19 cellular contexts compared by ENCODE assay signal in genomic region chr12:79665488-79665887, GRCh38. TPM values are rescaled to one million over a fixed set of nuclear protein-coding genes. Genes with fewer than 3 reads are reported as not detected.
A peak's percentile ranks its signal among the peaks of the same experiment; 100 is the strongest.
DNase-seq lines count a peak whose midpoint lies in the region; ATAC-seq, FAIRE-seq and TF ChIP-seq lines count a peak whose summit lies in the region.
"Had no signal": no experiment of that assay in that cellular context is flagged by ENCODE, and none has a peak within 500 bp of the region (broad histone marks: within the 10 kb centered on the region; RNA-seq: fewer than 3 reads in every experiment).

No MANE protein-coding gene starts in this region.

- FAIRE-seq in D721Med (lab: Jason Lieb, UNC) (peak; percentile 29), GM12878 (lab: Jason Lieb, UNC) (no peak)
- FAIRE-seq: GM12892, H1 had no signal

- RAD21 ChIA-PET in GM12878 (lab: Charles Lee; ENCODE audit: unreplicated experiment), result interaction anchor here (0.8 kb wide), 1 partner anchor 24 kb away, joined by 3 read pairs; no protein-coding TSS in a partner anchor

- no peak for TF ChIP-seq CTCF in D721Med (IDR thresholded peaks at IDR 0.05; ENCODE audit: insufficient read depth, missing control alignments)
- TF ChIP-seq CTCF in Panc1 (IDR thresholded peaks at IDR 0.05), result no peak
- no peak for TF ChIP-seq CTCF in GM12878 (IDR thresholded peaks at IDR 0.05 in 2 of 3, conservative IDR thresholded peaks at IDR 0.05 in 1 of 3; ENCODE audit: control insufficient read depth in 2 of 3, extremely low read depth in 1 of 3, insufficient read depth in 1 of 3, low read depth in 3 of 3, low read length in 3 of 3)

- no peak overlapping the region for H3K4me3 ChIP-seq in Panc1 (ENCODE audit: low read depth in 2 of 2, low read length in 2 of 2)
- no peak overlapping the region for H3K4me3 ChIP-seq in GM12878
- no peak overlapping the region for H3K4me3 ChIP-seq in mesodermal cell (ENCODE audit: extremely low read depth, insufficient read depth, low read length, poor library complexity, severe bottlenecking)

- 98% methylated on average over 3 of the region's 3 CpGs for whole genome bisulfite sequencing in GM12878 (ENCODE audit: insufficient coverage, insufficient replicate concordance, low lambda C conversion rate, missing lambda C conversion rate)
- WGBS in mesodermal cell (ENCODE audit: insufficient coverage in 2 of 2), 2 experiments, result no CpG with 5 or more reads among the region's 3 CpGs

- H3K36me3 ChIP-seq in Panc1 (ENCODE audit: control insufficient read depth, insufficient read depth, low read length) (peaks cover 6% of the 10 kb centered on the region; the same call in 1 of the 2 replicates), GM12878 (ENCODE audit: control insufficient read depth in 2 of 2, insufficient read depth in 2 of 2, low read length in 1 of 2) (peaks cover 2 to 9% of the 10 kb centered on the region in 2 experiments), mesodermal cell (ENCODE audit: control insufficient read depth, insufficient read depth, low read length) (peaks cover 5% of the 10 kb centered on the region)

- no peak for TF ChIP-seq EP300 in GM12878 (IDR thresholded peaks at IDR 0.05; ENCODE audit: borderline replicate concordance in 1 of 2, control insufficient read depth in 1 of 2, low read depth in 2 of 2, low read length in 2 of 2)

- TF ChIP-seq POLR2A in GM12878 (IDR thresholded peaks at IDR 0.05; ENCODE audit: low read depth, low read length), result no peak

- TF ChIP-seq RAD21 in GM12878 (IDR thresholded peaks at IDR 0.05; ENCODE audit: insufficient read depth, low read depth, low read length), result no peak

- no peaks in the 10 kb centered on the region for H3K27me3 ChIP-seq in Panc1 (ENCODE audit: control insufficient read depth, insufficient read depth, low read length)
- no peaks in the 10 kb centered on the region for H3K27me3 ChIP-seq in GM12878 (replicated peaks in 1 of 2; ENCODE audit: control insufficient read depth in 2 of 2, insufficient read depth in 2 of 2, low read length in 1 of 2)

- CTCF ChIA-PET in Panc1 (lab: Charles Lee), result no interaction called here
- CTCF ChIA-PET in GM12878 (lab: Yijun Ruan, JAX), result no interaction called here

- DNase-seq in D721Med (ENCODE audit: insufficient read length, low spot score), result no peak
- DNase-seq in Panc1 (ENCODE audit: low read depth, low spot score), result no peak
- DNase-seq in GM12878 (ENCODE audit: low read depth, low spot score), result no peak
- DNase-seq in globus pallidus (ENCODE audit: low spot score), result no peak
- DNase-seq: C1 segment of cervical spinal cord, DMS 273 treated with DMSO at 0.1 percent for 48 hours, GDM1, HFFc6, NCI-H1436, NCI-H2029 treated with DMSO at 0.1 percent for 48 hours, NCI-H2171 treated with DMSO at 0.1 percent for 48 hours, NCI-H446 treated with DMSO at 0.1 percent for 48 hours, NCI-H774 had no signal

- SMC1A ChIA-PET in GM12878 (lab: Charles Lee; ENCODE audit: uncharacterized antibody, unreplicated experiment), result interaction anchor here (0.8 to 1.3 kb wide), 3 partner anchors 11 to 16 kb away, joined by 3 to 4 read pairs (median 3); no protein-coding TSS in a partner anchor

- ATAC-seq in Panc1 (no peak), GM12878 (peak; percentile 22; the same call in 1 of the 3 replicates), HG03280 (IDR thresholded peaks at IDR 0.05; ENCODE audit: unreplicated experiment) (no peak), HG02852 (IDR thresholded peaks at IDR 0.05; ENCODE audit: unreplicated experiment) (no peak), GM19395 (IDR thresholded peaks at IDR 0.05; ENCODE audit: unreplicated experiment) (no peak)

- peaks cover 5% of the 10 kb centered on the region for H3K79me2 ChIP-seq in GM12878 (ENCODE audit: control insufficient read depth, insufficient read depth, low read length)

- intact Hi-C loops in Panc1 (cut with micrococcal nuclease; ENCODE audit: unreplicated experiment), result no loop called here
- intact Hi-C loops in GM12878 (cut with micrococcal nuclease; ENCODE audit: unreplicated experiment), result no loop called here

- peaks cover 47% of the 10 kb centered on the region for H3K4me1 ChIP-seq in Panc1 (ENCODE audit: control insufficient read depth, insufficient read depth, low read length)
- H3K4me1 ChIP-seq in GM12878 (ENCODE audit: control insufficient read depth, insufficient read depth, low read length), result no peaks in the 10 kb centered on the region
- no peaks in the 10 kb centered on the region for H3K4me1 ChIP-seq in mesodermal cell (ENCODE audit: control insufficient read depth, insufficient read depth, low read length, poor library complexity, severe bottlenecking)

- BruUV-seq in Panc1 (replicated peaks; lab: Mats Ljungman, UMichigan), result no TSS peak
- no TSS peak for BruUV-seq in GM12878 (replicated peaks; lab: Mats Ljungman, UMichigan)

- in situ Hi-C loops in Panc1 (cut with HindIII; ENCODE audit: low pct_unique_long_range_greater_than_20kb, low sequenced_read_pairs), result no loop called here
- in situ Hi-C loops in GM12878 (cut with MboI), result no loop called here

- H3K27ac ChIP-seq in Panc1 (ENCODE audit: low read length) (peak overlapping the region; percentile 73), GM12878 (ENCODE audit: control insufficient read depth, insufficient read depth) (no peak overlapping the region), mesodermal cell (ENCODE audit: low read depth, low read length, severe bottlenecking) (peak overlapping the region; percentile 24)

- no peak overlapping the region for H2AFZ ChIP-seq in GM12878 (ENCODE audit: control insufficient read depth, low read depth, low read length)

- H3K9me3 ChIP-seq in Panc1 (ENCODE audit: control insufficient read depth, insufficient read depth, low read depth, low read length), result no peaks in the 10 kb centered on the region
- H3K9me3 ChIP-seq in GM12878 (replicated peaks; ENCODE audit: control insufficient read depth, insufficient read depth, low read length), result no peaks in the 10 kb centered on the region
- no peaks in the 10 kb centered on the region for H3K9me3 ChIP-seq in mesodermal cell (ENCODE audit: control insufficient read depth, low read length)

- POLR2A ChIA-PET in Panc1 (lab: Charles Lee) (interaction anchor here (0.7 kb wide), 1 partner anchor 601 kb away, joined by 3 read pairs; no protein-coding TSS in a partner anchor), GM12878 (lab: Charles Lee) (no interaction called here)

- no peaks in the 10 kb centered on the region for H4K20me1 ChIP-seq in GM12878 (ENCODE audit: control insufficient read depth, insufficient read depth)

- no peak overlapping the region for H3K9ac ChIP-seq in GM12878 (ENCODE audit: control insufficient read depth, insufficient read depth, low read length)

- no peak overlapping the region for H3K4me2 ChIP-seq in GM12878 (ENCODE audit: control insufficient read depth, insufficient read depth)

TF ChIP-seq in GM12878, 131 proteins besides CTCF, POLR2A, EP300 and RAD21:
- peak; percentile 30; the same call in 1 of the 2 replicates for TF ChIP-seq MTA2 (IDR thresholded peaks at IDR 0.05; ENCODE audit: low read depth)
- TF ChIP-seq DPF2 (IDR thresholded peaks at IDR 0.05), result no peak

RNA-seq across cellular contexts. Expression of gene PAWR, which starts 25.3 kb away (rescaled TPM):
- total RNA-seq in Panc1 (2021; ENCODE audit: unreplicated experiment), result 142 TPM
- 55.9 TPM for polyA plus RNA-seq in Panc1 (2012; ENCODE audit: insufficient read length)
- total RNA-seq in GM12878 (2013; cell fraction: nucleolus; rRNA removed), result 153 and 161 TPM in 2 replicates
- 48.4 and 53.6 TPM in 2 replicates for total RNA-seq in GM12878 (2014; rRNA removed)
- 25.5 and 28.2 TPM in 2 replicates for total RNA-seq in GM12878 (2014; rRNA removed; fragmentation: Illumina TruSeq; extraction: Trizol)
- 69.5 and 70.6 TPM in 2 replicates for total RNA-seq in GM12878 (2021)
- 3.9 TPM for polyA plus RNA-seq in GM12878 (2011; ENCODE audit: low read depth)
- 22.9 and 38.8 TPM in 2 replicates for polyA plus RNA-seq in GM12878 (2011; rRNA removed)
- polyA plus RNA-seq in GM12878 (2011; cell fraction: cytosol; rRNA removed), result 5.2 and 7.5 TPM in 2 replicates
- polyA plus RNA-seq in GM12878 (2011; cell fraction: nucleus; rRNA removed), result 17.8 and 23.1 TPM in 2 replicates
- 12.4 and 13.4 TPM in 2 replicates for polyA plus RNA-seq in GM12878 (2012)
- 19.3 and 29.4 TPM in 2 replicates for polyA plus RNA-seq in GM12878 (2014; fragmentation: Illumina TruSeq; extraction: Trizol)
- 10 to 100 TPM in 1 of 2 experiments, 1 to 10 TPM in 1; 8.1 to 10.0 TPM for polyA plus RNA-seq in GM12878 (2014; fragmentation: Nextera tagmentation; extraction: Ambion mirVana)
- 32.5 and 34.9 TPM in 2 replicates for polyA plus RNA-seq in GM12878 (2014; rRNA removed)
- 10 to 100 TPM; 18.5 to 27.7 TPM for polyA plus RNA-seq in GM12878 (2016; fragmentation: Nextera tagmentation; extraction: Ambion mirVana)
- polyA minus RNA-seq in GM12878 (2011; rRNA and poly(A)+ RNA removed), result 10.3 and 14.3 TPM in 2 replicates
- 6.8 and 8.0 TPM in 2 replicates for polyA minus RNA-seq in GM12878 (2011; cell fraction: cytosol; rRNA and poly(A)+ RNA removed)
- polyA minus RNA-seq in GM12878 (2011; cell fraction: nucleus; rRNA and poly(A)+ RNA removed), result 24.2 and 41.6 TPM in 2 replicates
- polyA plus RNA-seq in mesodermal cell (2013, experiment 1 of 2), result 25.0 TPM
- polyA plus RNA-seq in mesodermal cell (2013, experiment 2 of 2), result 28.9 TPM
